Comparison of ENCODE assay signal across 26 cellular contexts in genomic region chr12:123929869-123930583, GRCh38. TPM values are rescaled to one million over a fixed set of nuclear protein-coding genes. Genes with fewer than 3 reads are reported as not detected.
DNase-seq lines count a peak whose midpoint lies in the region; ATAC-seq and TF ChIP-seq lines count a peak whose summit lies in the region.
"Had no signal": no experiment of that assay in that cellular context is flagged by ENCODE, and none has a peak within 500 bp of the region (broad histone marks: within the 10 kb centered on the region; RNA-seq: fewer than 3 reads in every experiment).

No MANE protein-coding gene starts in this region.

- H3K9me3 Mint-ChIP-seq in neural progenitor cell = peaks cover 6% of the 10 kb centered on the region
- H3K9me3 Mint-ChIP-seq: CD8-positive, alpha-beta T cell had no signal

- H3K27ac Mint-ChIP-seq in neural progenitor cell = peak overlapping the region; percentile 57
- H3K27ac Mint-ChIP-seq: CD8-positive, alpha-beta T cell had no signal

- peaks cover 5% of the 10 kb centered on the region for H3K36me3 Mint-ChIP-seq in neural progenitor cell
- H3K36me3 Mint-ChIP-seq: CD8-positive, alpha-beta T cell had no signal

- peaks cover 26% of the 10 kb centered on the region for H3K4me1 ChIP-seq in DND-41 (ENCODE audit: insufficient read depth, low read length)
- no peaks in the 10 kb centered on the region for H3K4me1 ChIP-seq in neural progenitor cell
- no peaks in the 10 kb centered on the region for H3K4me1 ChIP-seq in aorta (ENCODE audit: control insufficient read depth in 1 of 2, insufficient read depth in 2 of 2, low read length in 2 of 2)
- H3K4me1 ChIP-seq: A549, Caco-2 had no signal

- H3K9ac ChIP-seq in DND-41 (ENCODE audit: low read depth, low read length) (no peak overlapping the region), neural progenitor cell (no peak overlapping the region)

- H3K4me1 Mint-ChIP-seq in neural progenitor cell = peaks cover 8% of the 10 kb centered on the region

- ATAC-seq in DND-41 (ENCODE audit: insufficient read depth, low read depth) (peak; percentile 61), aorta (ENCODE audit: low FRiP score) (no peak), GM18867 (IDR thresholded peaks at IDR 0.05; ENCODE audit: unreplicated experiment) (no peak)
- ATAC-seq: A549; CD8-positive, alpha-beta T cell; HepG2; Panc1 had no signal

- no peak overlapping the region for H3K4me3 Mint-ChIP-seq in neural progenitor cell
- H3K4me3 Mint-ChIP-seq: CD8-positive, alpha-beta T cell had no signal

- WGBS in aorta, 2 donors = 85 to 89% methylated on average over 9 of the region's 9 CpGs

- no peaks in the 10 kb centered on the region for H3F3A ChIP-seq in neural progenitor cell (ENCODE audit: low read depth)

- H3K36me3 ChIP-seq in DND-41 (ENCODE audit: insufficient read depth, low read length) (no peaks in the 10 kb centered on the region), neural progenitor cell (no peaks in the 10 kb centered on the region), aorta (ENCODE audit: control insufficient read depth in 1 of 2, insufficient read depth in 2 of 2, low read length in 1 of 2) (peaks cover 0 to under 1% of the 10 kb centered on the region in 2 donors)

- H3K9me3 ChIP-seq in DND-41 (ENCODE audit: insufficient read depth, low read length, severe bottlenecking) = no peaks in the 10 kb centered on the region
- no peaks in the 10 kb centered on the region for H3K9me3 ChIP-seq in neural progenitor cell (ENCODE audit: low read depth)
- H3K9me3 ChIP-seq in aorta (ENCODE audit: control insufficient read depth, low read length) = peaks cover 1% of the 10 kb centered on the region
- H3K9me3 ChIP-seq: A549, Caco-2 had no signal

- intact Hi-C loops in aorta (cut with DNase I) = no loop called here

- H3K4me2 ChIP-seq in DND-41 (ENCODE audit: insufficient read depth, low read length) (no peak overlapping the region), neural progenitor cell (no peak overlapping the region)
- H3K4me2 ChIP-seq: A549 had no signal

- H4K20me1 ChIP-seq in DND-41 (ENCODE audit: insufficient read depth, low read length) (peaks cover 9% of the 10 kb centered on the region), neural progenitor cell (ENCODE audit: low read depth) (no peaks in the 10 kb centered on the region)

- peaks cover 3% of the 10 kb centered on the region for H3K27me3 Mint-ChIP-seq in neural progenitor cell (ENCODE audit: insufficient read depth, low read depth)

- peak; percentile 53 for DNase-seq in DND-41
- DNase-seq in LHCN-M2 (ENCODE audit: low read depth) = peak; percentile 31
- no peak for DNase-seq in neural progenitor cell (ENCODE audit: low spot score)
- DNase-seq in aorta = peak; percentile 10 to 33
- DNase-seq in HUDEP-2 (lab: John Stamatoyannopoulos, UW; ENCODE audit: unreplicated experiment in 76 of 76) = no peak
- DNase-seq in NK-92 (lab: John Stamatoyannopoulos, UW; ENCODE audit: unreplicated experiment) = no peak
- DNase-seq: AML-193; Caco-2; CD8-positive, alpha-beta T cell; DMS 273 treated with DMSO at 0.1 percent for 48 hours; DMS79; GF-D8; KBM-7; NCI-H1048; NCI-H1417; NCI-H1694 treated with DMSO at 0.1 percent for 48 hours; NCI-H2081; NCI-H2227 treated with DMSO at 0.1 percent for 48 hours; NCI-H526 treated with DMSO at 0.1 percent for 48 hours; SHP77 had no signal

- H3K27me3 ChIP-seq in DND-41 (ENCODE audit: insufficient read depth, low read length, poor library complexity) (peaks cover 10% of the 10 kb centered on the region), neural progenitor cell (peaks cover 43% of the 10 kb centered on the region), aorta (ENCODE audit: control insufficient read depth in 1 of 2, insufficient read depth in 2 of 2, low read length in 1 of 2) (no peaks in the 10 kb centered on the region)

- H3K27ac ChIP-seq in DND-41 (ENCODE audit: low read length) (no peak overlapping the region), neural progenitor cell (no peak overlapping the region), aorta (ENCODE audit: low read depth in 1 of 2, low read length in 2 of 2) (no peak overlapping the region)
- H3K27ac ChIP-seq: A549, C4-2B, RWPE1 had no signal

- H3K4me3 ChIP-seq in DND-41 (ENCODE audit: low read depth in 1 of 2, low read length in 2 of 2) (no peak overlapping the region), neural progenitor cell (no peak overlapping the region), aorta (ENCODE audit: low read length in 2 of 2) (no peak overlapping the region)
- H3K4me3 ChIP-seq: A549 had no signal

- no peak for TF ChIP-seq CTCF in DND-41 (IDR thresholded peaks at IDR 0.05; ENCODE audit: borderline replicate concordance, extremely low read depth, low read length, poor library complexity, severe bottlenecking)
- no peak for TF ChIP-seq CTCF in neural progenitor cell (IDR thresholded peaks at IDR 0.05)

- H3K79me2 ChIP-seq in DND-41 (ENCODE audit: insufficient read depth, low read length) = no peaks in the 10 kb centered on the region
- no peaks in the 10 kb centered on the region for H3K79me2 ChIP-seq in neural progenitor cell (ENCODE audit: low read depth)

- H2AFZ ChIP-seq in DND-41 (ENCODE audit: low read depth, low read length) = no peak overlapping the region
- H2AFZ ChIP-seq in neural progenitor cell (replicated peaks) = no peak overlapping the region

RNA-seq across cellular contexts. Expression of gene CCDC92, which starts 42.6 kb away (rescaled TPM):
- total RNA-seq in LHCN-M2 (2014; rRNA removed) (10.3 and 16.4 TPM in 2 replicates), neural progenitor cell (ENCODE audit: low replicate concordance) (4.8 and 10.5 TPM in 2 replicates), aorta (10 to 100 TPM; 46.3 to 70.8 TPM)
- 39.6 TPM for polyA plus RNA-seq in LHCN-M2 (2012)
- polyA plus RNA-seq in aorta = 10 to 100 TPM; 52.6 to 66.3 TPM

RNA-seq across cellular contexts. Expression of gene ZNF664, which starts 43.0 kb away (rescaled TPM):
- total RNA-seq in LHCN-M2 (2014; rRNA removed) (32.5 and 43.2 TPM in 2 replicates), neural progenitor cell (ENCODE audit: low replicate concordance) (133 and 172 TPM in 2 replicates), aorta (10 to 100 TPM; 57.7 to 59.3 TPM)
- polyA plus RNA-seq in LHCN-M2 (2012) = 20.4 TPM
- 10 to 100 TPM; 36.1 to 68.2 TPM for polyA plus RNA-seq in aorta

Comparison
In these comparisons a context has a peak if more than half of its experiments do, and no peak if none do; other contexts are left out.
1. DNase-seq: peak in DND-41 (single experiment), LHCN-M2 (single experiment) and aorta (2 of 2); none in neural progenitor cell (single experiment), HUDEP-2 (0 of 76) and NK-92 (single experiment).